1 cellular context compared by ENCODE assay signal in genomic region chr3:52197842-52198625, GRCh38.
A peak's percentile ranks its signal among the peaks of the same experiment; 100 is the strongest.
TF ChIP-seq lines count a peak whose summit lies in the region.

TSS of gene ALAS1 (plus strand) at chr3:52198160. CDS start at chr3:52199242, 1,082 bp downstream.

TF ChIP-seq in GM12878, 131 proteins besides CTCF, POLR2A, EP300 and RAD21 (continued from another document and continues in another):
- no peak for TF ChIP-seq SUZ12 (IDR thresholded peaks at IDR 0.05; ENCODE audit: unreplicated experiment)
- TF ChIP-seq STAT1 (conservative IDR thresholded peaks at IDR 0.05): no peak
- TF ChIP-seq CEBPB (IDR thresholded peaks at IDR 0.05; ENCODE audit: borderline replicate concordance in 1 of 2, low read depth in 2 of 2, low read length in 2 of 2): no peak
- peak; percentile 8; the same call in 1 of the 2 replicates for TF ChIP-seq PAX5 (IDR thresholded peaks at IDR 0.05; ENCODE audit: borderline replicate concordance, low read depth, low read length)
- peak; percentile 83 for TF ChIP-seq GATAD2B (conservative IDR thresholded peaks at IDR 0.05; ENCODE audit: low read depth)
- TF ChIP-seq TCF12 (IDR thresholded peaks at IDR 0.05; ENCODE audit: low read depth, low read length): 0 out of 2 replicates have a peak, but pooled peaks have one; percentile 12
- TF ChIP-seq NR2C1 (IDR thresholded peaks at IDR 0.05): peak; percentile 51
- peak; percentile 37; the same call in 1 of the 2 replicates for TF ChIP-seq ZNF217 (IDR thresholded peaks at IDR 0.05)
- TF ChIP-seq NFIC (IDR thresholded peaks at IDR 0.05; ENCODE audit: low read depth, low read length): no peak
- no peak for TF ChIP-seq MEF2B (IDR thresholded peaks at IDR 0.05; ENCODE audit: partially characterized antibody, poor library complexity, severe bottlenecking)
- TF ChIP-seq NFXL1 (IDR thresholded peaks at IDR 0.05; ENCODE audit: borderline replicate concordance): no peak
- TF ChIP-seq, protein P1, sequence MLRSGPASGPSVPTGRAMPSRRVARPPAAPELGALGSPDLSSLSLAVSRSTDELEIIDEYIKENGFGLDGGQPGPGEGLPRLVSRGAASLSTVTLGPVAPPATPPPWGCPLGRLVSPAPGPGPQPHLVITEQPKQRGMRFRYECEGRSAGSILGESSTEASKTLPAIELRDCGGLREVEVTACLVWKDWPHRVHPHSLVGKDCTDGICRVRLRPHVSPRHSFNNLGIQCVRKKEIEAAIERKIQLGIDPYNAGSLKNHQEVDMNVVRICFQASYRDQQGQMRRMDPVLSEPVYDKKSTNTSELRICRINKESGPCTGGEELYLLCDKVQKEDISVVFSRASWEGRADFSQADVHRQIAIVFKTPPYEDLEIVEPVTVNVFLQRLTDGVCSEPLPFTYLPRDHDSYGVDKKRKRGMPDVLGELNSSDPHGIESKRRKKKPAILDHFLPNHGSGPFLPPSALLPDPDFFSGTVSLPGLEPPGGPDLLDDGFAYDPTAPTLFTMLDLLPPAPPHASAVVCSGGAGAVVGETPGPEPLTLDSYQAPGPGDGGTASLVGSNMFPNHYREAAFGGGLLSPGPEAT (IDR thresholded peaks at IDR 0.05; ENCODE audit: low read depth): peak; percentile 69; the same call in 1 of the 2 replicates
- no peak for TF ChIP-seq NR2C2 (IDR thresholded peaks at IDR 0.05; ENCODE audit: borderline replicate concordance, control insufficient read depth, insufficient read length, low read depth)
- no peak for TF ChIP-seq ELK1 (IDR thresholded peaks at IDR 0.05; ENCODE audit: low read depth, low read length)
- no peak for TF ChIP-seq CREM (IDR thresholded peaks at IDR 0.05; ENCODE audit: low read depth)
- TF ChIP-seq BACH1 (IDR thresholded peaks at IDR 0.05; ENCODE audit: borderline replicate concordance): 0 out of 2 replicates have a peak, but pooled peaks have one; percentile 65
- TF ChIP-seq, protein P2, sequence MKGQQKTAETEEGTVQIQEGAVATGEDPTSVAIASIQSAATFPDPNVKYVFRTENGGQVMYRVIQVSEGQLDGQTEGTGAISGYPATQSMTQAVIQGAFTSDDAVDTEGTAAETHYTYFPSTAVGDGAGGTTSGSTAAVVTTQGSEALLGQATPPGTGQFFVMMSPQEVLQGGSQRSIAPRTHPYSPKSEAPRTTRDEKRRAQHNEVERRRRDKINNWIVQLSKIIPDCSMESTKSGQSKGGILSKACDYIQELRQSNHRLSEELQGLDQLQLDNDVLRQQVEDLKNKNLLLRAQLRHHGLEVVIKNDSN (IDR thresholded peaks at IDR 0.05; ENCODE audit: borderline replicate concordance, extremely low read length, insufficient read depth, low read depth, low read length): no peak
- TF ChIP-seq SIN3A (IDR thresholded peaks at IDR 0.05; ENCODE audit: low read depth, low read length): no peak; the same call in 1 of the 2 replicates
- TF ChIP-seq CREB1 (IDR thresholded peaks at IDR 0.05; ENCODE audit: low read depth): peak; percentile 18; the same call in 1 of the 2 replicates
- TF ChIP-seq SIX5 (IDR thresholded peaks at IDR 0.05; ENCODE audit: low read depth, low read length, severe bottlenecking): no peak
- peak in 1 of 2 experiments; percentile 53; a peak in 1 of 4 replicates for TF ChIP-seq SRF (IDR thresholded peaks at IDR 0.05; ENCODE audit: low read depth in 2 of 2, low read length in 2 of 2)
- no peak for TF ChIP-seq CBX3 (IDR thresholded peaks at IDR 0.05; ENCODE audit: borderline replicate concordance, low read depth)
- no peak for TF ChIP-seq WRNIP1 (IDR thresholded peaks at IDR 0.05; ENCODE audit: borderline replicate concordance, low read depth, low read length)
- TF ChIP-seq TCF3 (IDR thresholded peaks at IDR 0.05; ENCODE audit: borderline replicate concordance, insufficient read depth, low read depth, low read length): 0 out of 2 replicates have a peak, but pooled peaks have one; percentile 45
- TF ChIP-seq CBFB (IDR thresholded peaks at IDR 0.05; ENCODE audit: low read depth): no peak; the same call in 1 of the 2 replicates
- no peak for TF ChIP-seq NBN (IDR thresholded peaks at IDR 0.05)
- no peak for TF ChIP-seq E2F4 (IDR thresholded peaks at IDR 0.05; ENCODE audit: low read depth, low read length)
- TF ChIP-seq ZNF207 (IDR thresholded peaks at IDR 0.05; ENCODE audit: borderline replicate concordance): peak; percentile 73; the same call in 1 of the 2 replicates
- TF ChIP-seq, protein P3, sequence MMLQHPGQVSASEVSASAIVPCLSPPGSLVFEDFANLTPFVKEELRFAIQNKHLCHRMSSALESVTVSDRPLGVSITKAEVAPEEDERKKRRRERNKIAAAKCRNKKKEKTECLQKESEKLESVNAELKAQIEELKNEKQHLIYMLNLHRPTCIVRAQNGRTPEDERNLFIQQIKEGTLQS (IDR thresholded peaks at IDR 0.05; ENCODE audit: borderline replicate concordance, extremely low read depth, low read depth, low read length): no peak
- TF ChIP-seq, protein P4, sequence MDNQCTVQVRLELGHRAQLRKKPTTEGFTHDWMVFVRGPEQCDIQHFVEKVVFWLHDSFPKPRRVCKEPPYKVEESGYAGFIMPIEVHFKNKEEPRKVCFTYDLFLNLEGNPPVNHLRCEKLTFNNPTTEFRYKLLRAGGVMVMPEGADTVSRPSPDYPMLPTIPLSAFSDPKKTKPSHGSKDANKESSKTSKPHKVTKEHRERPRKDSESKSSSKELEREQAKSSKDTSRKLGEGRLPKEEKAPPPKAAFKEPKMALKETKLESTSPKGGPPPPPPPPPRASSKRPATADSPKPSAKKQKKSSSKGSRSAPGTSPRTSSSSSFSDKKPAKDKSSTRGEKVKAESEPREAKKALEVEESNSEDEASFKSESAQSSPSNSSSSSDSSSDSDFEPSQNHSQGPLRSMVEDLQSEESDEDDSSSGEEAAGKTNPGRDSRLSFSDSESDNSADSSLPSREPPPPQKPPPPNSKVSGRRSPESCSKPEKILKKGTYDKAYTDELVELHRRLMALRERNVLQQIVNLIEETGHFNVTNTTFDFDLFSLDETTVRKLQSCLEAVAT (IDR thresholded peaks at IDR 0.05): no peak
- no peak for TF ChIP-seq HCFC1 (IDR thresholded peaks at IDR 0.05; ENCODE audit: low read length)
- TF ChIP-seq ZNF384 (IDR thresholded peaks at IDR 0.05; ENCODE audit: borderline replicate concordance, low read depth, low read length): no peak
- 0 out of 2 replicates have a peak, but pooled peaks have one; percentile 21 for TF ChIP-seq TBL1XR1 (IDR thresholded peaks at IDR 0.05; ENCODE audit: low read depth, low read length)
- no peak for TF ChIP-seq TARDBP (IDR thresholded peaks at IDR 0.05; ENCODE audit: borderline replicate concordance)
- TF ChIP-seq BRCA1 (IDR thresholded peaks at IDR 0.05; ENCODE audit: low read depth, low read length): no peak
- TF ChIP-seq RAD51 (IDR thresholded peaks at IDR 0.05): no peak
- peak; percentile 56 for TF ChIP-seq EED (IDR thresholded peaks at IDR 0.05; ENCODE audit: low read depth)
- no peak for TF ChIP-seq ZBED1 (IDR thresholded peaks at IDR 0.05; ENCODE audit: borderline replicate concordance)
- peak; percentile 95 for TF ChIP-seq POLR2AphosphoS2 (IDR thresholded peaks at IDR 0.05; ENCODE audit: low read depth, low read length)
- TF ChIP-seq KLF5 (IDR thresholded peaks at IDR 0.05; ENCODE audit: partially characterized antibody): peak; percentile 45
- TF ChIP-seq RELA (IDR thresholded peaks at IDR 0.05; ENCODE audit: borderline replicate concordance, partially characterized antibody): no peak
- TF ChIP-seq E2F8 (IDR thresholded peaks at IDR 0.05; ENCODE audit: low read depth, partially characterized antibody): no peak
- TF ChIP-seq SP1 (IDR thresholded peaks at IDR 0.05; ENCODE audit: low read depth, low read length): no peak
- TF ChIP-seq, protein P5, sequence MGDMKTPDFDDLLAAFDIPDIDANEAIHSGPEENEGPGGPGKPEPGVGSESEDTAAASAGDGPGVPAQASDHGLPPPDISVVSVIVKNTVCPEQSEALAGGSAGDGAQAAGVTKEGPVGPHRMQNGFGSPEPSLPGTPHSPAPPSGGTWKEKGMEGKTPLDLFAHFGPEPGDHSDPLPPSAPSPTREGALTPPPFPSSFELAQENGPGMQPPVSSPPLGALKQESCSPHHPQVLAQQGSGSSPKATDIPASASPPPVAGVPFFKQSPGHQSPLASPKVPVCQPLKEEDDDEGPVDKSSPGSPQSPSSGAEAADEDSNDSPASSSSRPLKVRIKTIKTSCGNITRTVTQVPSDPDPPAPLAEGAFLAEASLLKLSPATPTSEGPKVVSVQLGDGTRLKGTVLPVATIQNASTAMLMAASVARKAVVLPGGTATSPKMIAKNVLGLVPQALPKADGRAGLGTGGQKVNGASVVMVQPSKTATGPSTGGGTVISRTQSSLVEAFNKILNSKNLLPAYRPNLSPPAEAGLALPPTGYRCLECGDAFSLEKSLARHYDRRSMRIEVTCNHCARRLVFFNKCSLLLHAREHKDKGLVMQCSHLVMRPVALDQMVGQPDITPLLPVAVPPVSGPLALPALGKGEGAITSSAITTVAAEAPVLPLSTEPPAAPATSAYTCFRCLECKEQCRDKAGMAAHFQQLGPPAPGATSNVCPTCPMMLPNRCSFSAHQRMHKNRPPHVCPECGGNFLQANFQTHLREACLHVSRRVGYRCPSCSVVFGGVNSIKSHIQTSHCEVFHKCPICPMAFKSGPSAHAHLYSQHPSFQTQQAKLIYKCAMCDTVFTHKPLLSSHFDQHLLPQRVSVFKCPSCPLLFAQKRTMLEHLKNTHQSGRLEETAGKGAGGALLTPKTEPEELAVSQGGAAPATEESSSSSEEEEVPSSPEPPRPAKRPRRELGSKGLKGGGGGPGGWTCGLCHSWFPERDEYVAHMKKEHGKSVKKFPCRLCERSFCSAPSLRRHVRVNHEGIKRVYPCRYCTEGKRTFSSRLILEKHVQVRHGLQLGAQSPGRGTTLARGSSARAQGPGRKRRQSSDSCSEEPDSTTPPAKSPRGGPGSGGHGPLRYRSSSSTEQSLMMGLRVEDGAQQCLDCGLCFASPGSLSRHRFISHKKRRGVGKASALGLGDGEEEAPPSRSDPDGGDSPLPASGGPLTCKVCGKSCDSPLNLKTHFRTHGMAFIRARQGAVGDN (IDR thresholded peaks at IDR 0.05): peak; percentile 80
- TF ChIP-seq CHD2 (IDR thresholded peaks at IDR 0.05; ENCODE audit: borderline replicate concordance, low read depth, low read length): peak; percentile 32; the same call in 1 of the 2 replicates
- TF ChIP-seq, protein P6, sequence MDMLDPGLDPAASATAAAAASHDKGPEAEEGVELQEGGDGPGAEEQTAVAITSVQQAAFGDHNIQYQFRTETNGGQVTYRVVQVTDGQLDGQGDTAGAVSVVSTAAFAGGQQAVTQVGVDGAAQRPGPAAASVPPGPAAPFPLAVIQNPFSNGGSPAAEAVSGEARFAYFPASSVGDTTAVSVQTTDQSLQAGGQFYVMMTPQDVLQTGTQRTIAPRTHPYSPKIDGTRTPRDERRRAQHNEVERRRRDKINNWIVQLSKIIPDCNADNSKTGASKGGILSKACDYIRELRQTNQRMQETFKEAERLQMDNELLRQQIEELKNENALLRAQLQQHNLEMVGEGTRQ (IDR thresholded peaks at IDR 0.05; ENCODE audit: borderline replicate concordance, low read depth, low read length): no peak
- TF ChIP-seq CHD4 (IDR thresholded peaks at IDR 0.05): no peak
- TF ChIP-seq FOXK2 (IDR thresholded peaks at IDR 0.05): no peak
- TF ChIP-seq TCF7 (IDR thresholded peaks at IDR 0.05; ENCODE audit: borderline replicate concordance): no peak
- no peak for TF ChIP-seq KDM1A (IDR thresholded peaks at IDR 0.05; ENCODE audit: borderline replicate concordance)
- peak; percentile 64; the same call in 1 of the 2 replicates for TF ChIP-seq RB1 (IDR thresholded peaks at IDR 0.05; ENCODE audit: borderline replicate concordance)
- TF ChIP-seq HSF1 (IDR thresholded peaks at IDR 0.05; ENCODE audit: low read depth, low read length): 0 out of 2 replicates have a peak, but pooled peaks have one; percentile 25
- no peak; the same call in 1 of the 2 replicates for TF ChIP-seq SREBF1 (IDR thresholded peaks at IDR 0.05; ENCODE audit: low read length)
- no peak for TF ChIP-seq HDAC2 (IDR thresholded peaks at IDR 0.05)
